ENCODE assay signal across 1 cellular context in the genomic region with DNA sequence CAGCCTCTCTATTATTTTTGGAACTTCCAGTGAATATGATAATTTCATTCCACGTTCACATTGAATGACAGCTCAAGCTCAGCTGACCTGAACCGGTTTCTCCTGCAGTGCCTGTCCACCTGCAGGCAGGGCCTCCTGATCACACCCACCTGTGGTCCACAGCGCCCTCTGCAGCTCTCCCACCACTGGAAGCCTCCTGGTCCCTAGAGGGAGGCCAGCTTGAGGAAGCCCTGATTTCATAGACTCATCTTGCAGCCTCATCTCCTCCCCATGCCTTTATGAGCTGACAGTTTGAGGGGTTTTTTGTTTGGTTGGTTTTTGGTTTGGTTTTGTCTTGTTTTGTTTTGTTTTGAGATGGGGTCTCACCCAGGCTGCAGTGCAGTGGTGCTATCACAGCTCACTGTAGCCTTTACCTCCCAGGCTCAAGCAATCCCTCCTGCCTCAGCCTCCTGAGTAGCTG.
TF ChIP-seq lines count a peak whose summit lies in the region.

No MANE protein-coding gene starts in this region.

TF ChIP-seq in HepG2, 621 proteins besides CTCF, POLR2A, EP300 and RAD21 (continued from another document and continues in another):
- TF ChIP-seq HNF1B (CRISPR knock-in tag; IDR thresholded peaks at IDR 0.05) = no peak
- no peak for TF ChIP-seq ZBTB1 (CRISPR knock-in tag; IDR thresholded peaks at IDR 0.05; ENCODE audit: borderline replicate concordance)
- TF ChIP-seq ZIK1 (CRISPR knock-in tag; IDR thresholded peaks at IDR 0.05; ENCODE audit: borderline replicate concordance, low read depth) = no peak
- no peak for TF ChIP-seq ZNF598 (CRISPR knock-in tag; IDR thresholded peaks at IDR 0.05; ENCODE audit: borderline replicate concordance)
- TF ChIP-seq ZNF784 (CRISPR knock-in tag; IDR thresholded peaks at IDR 0.05; ENCODE audit: borderline replicate concordance) = no peak
- TF ChIP-seq ZNF839 (CRISPR knock-in tag; IDR thresholded peaks at IDR 0.05; ENCODE audit: borderline replicate concordance) = no peak
- no peak for TF ChIP-seq ZNF24 (IDR thresholded peaks at IDR 0.05)
- TF ChIP-seq, protein P1, sequence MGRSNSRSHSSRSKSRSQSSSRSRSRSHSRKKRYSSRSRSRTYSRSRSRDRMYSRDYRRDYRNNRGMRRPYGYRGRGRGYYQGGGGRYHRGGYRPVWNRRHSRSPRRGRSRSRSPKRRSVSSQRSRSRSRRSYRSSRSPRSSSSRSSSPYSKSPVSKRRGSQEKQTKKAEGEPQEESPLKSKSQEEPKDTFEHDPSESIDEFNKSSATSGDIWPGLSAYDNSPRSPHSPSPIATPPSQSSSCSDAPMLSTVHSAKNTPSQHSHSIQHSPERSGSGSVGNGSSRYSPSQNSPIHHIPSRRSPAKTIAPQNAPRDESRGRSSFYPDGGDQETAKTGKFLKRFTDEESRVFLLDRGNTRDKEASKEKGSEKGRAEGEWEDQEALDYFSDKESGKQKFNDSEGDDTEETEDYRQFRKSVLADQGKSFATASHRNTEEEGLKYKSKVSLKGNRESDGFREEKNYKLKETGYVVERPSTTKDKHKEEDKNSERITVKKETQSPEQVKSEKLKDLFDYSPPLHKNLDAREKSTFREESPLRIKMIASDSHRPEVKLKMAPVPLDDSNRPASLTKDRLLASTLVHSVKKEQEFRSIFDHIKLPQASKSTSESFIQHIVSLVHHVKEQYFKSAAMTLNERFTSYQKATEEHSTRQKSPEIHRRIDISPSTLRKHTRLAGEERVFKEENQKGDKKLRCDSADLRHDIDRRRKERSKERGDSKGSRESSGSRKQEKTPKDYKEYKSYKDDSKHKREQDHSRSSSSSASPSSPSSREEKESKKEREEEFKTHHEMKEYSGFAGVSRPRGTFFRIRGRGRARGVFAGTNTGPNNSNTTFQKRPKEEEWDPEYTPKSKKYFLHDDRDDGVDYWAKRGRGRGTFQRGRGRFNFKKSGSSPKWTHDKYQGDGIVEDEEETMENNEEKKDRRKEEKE (IDR thresholded peaks at IDR 0.05) = no peak
- no peak for TF ChIP-seq POLR2G (IDR thresholded peaks at IDR 0.05; ENCODE audit: low read depth, low read length)
- TF ChIP-seq SETDB1 (CRISPR knock-in tag; IDR thresholded peaks at IDR 0.05; ENCODE audit: borderline replicate concordance) = no peak
- TF ChIP-seq DPF2 (CRISPR knock-in tag; IDR thresholded peaks at IDR 0.05; ENCODE audit: borderline replicate concordance, low read depth) = no peak
- no peak for TF ChIP-seq KDM5A (IDR thresholded peaks at IDR 0.05; ENCODE audit: borderline replicate concordance, low read length)
- no peak for TF ChIP-seq GABPA (IDR thresholded peaks at IDR 0.05; ENCODE audit: low read depth, low read length)
- no peak for TF ChIP-seq GABPA (CRISPR knock-in tag; IDR thresholded peaks at IDR 0.05; ENCODE audit: low read depth)
- TF ChIP-seq ZNF510 (CRISPR knock-in tag; IDR thresholded peaks at IDR 0.05; ENCODE audit: low read depth) = no peak
- peak; percentile 37; the same call in 1 of the 2 replicates for TF ChIP-seq MEIS2 (CRISPR knock-in tag; IDR thresholded peaks at IDR 0.05)
- TF ChIP-seq SSRP1 (CRISPR knock-in tag; IDR thresholded peaks at IDR 0.05) = no peak; the same call in 1 of the 2 replicates
- TF ChIP-seq MBD4 (IDR thresholded peaks at IDR 0.05; ENCODE audit: borderline replicate concordance, low read length) = no peak
- TF ChIP-seq ZNF318 (CRISPR knock-in tag; IDR thresholded peaks at IDR 0.05) = no peak
- TF ChIP-seq ZNF776 (CRISPR knock-in tag; IDR thresholded peaks at IDR 0.05) = no peak
- TF ChIP-seq STAT6 (CRISPR knock-in tag; IDR thresholded peaks at IDR 0.05; ENCODE audit: borderline replicate concordance) = no peak
- no peak for TF ChIP-seq KAT2B (IDR thresholded peaks at IDR 0.05; ENCODE audit: borderline replicate concordance, low read depth, low read length)
- no peak for TF ChIP-seq ZBTB34 (CRISPR knock-in tag; IDR thresholded peaks at IDR 0.05)
- TF ChIP-seq, protein P2, sequence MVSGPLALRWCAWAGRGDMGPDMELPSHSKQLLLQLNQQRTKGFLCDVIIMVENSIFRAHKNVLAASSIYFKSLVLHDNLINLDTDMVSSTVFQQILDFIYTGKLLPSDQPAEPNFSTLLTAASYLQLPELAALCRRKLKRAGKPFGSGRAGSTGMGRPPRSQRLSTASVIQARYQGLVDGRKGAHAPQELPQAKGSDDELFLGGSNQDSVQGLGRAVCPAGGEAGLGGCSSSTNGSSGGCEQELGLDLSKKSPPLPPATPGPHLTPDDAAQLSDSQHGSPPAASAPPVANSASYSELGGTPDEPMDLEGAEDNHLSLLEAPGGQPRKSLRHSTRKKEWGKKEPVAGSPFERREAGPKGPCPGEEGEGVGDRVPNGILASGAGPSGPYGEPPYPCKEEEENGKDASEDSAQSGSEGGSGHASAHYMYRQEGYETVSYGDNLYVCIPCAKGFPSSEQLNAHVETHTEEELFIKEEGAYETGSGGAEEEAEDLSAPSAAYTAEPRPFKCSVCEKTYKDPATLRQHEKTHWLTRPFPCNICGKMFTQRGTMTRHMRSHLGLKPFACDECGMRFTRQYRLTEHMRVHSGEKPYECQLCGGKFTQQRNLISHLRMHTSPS (CRISPR knock-in tag; IDR thresholded peaks at IDR 0.05; ENCODE audit: low read depth) = no peak
- TF ChIP-seq ZNF850 (CRISPR knock-in tag; conservative IDR thresholded peaks at IDR 0.05) = no peak
- TF ChIP-seq CREB1 (IDR thresholded peaks at IDR 0.05) = no peak
- TF ChIP-seq CREB1 (CRISPR knock-in tag; IDR thresholded peaks at IDR 0.05) = no peak
- no peak for TF ChIP-seq SALL2 (CRISPR knock-in tag; IDR thresholded peaks at IDR 0.05)
- TF ChIP-seq ZZZ3 (CRISPR knock-in tag; IDR thresholded peaks at IDR 0.05; ENCODE audit: borderline replicate concordance) = no peak
- no peak for TF ChIP-seq ZMYM4 (CRISPR knock-in tag; IDR thresholded peaks at IDR 0.05)
- TF ChIP-seq PITX1 (CRISPR knock-in tag; IDR thresholded peaks at IDR 0.05) = no peak
- no peak for TF ChIP-seq HNRNPH1 (optimal IDR thresholded peaks at IDR 0.05; ENCODE audit: low read depth, low read length)
- no peak for TF ChIP-seq PHF8 (CRISPR knock-in tag; IDR thresholded peaks at IDR 0.05)
- TF ChIP-seq ISL2 (CRISPR knock-in tag; IDR thresholded peaks at IDR 0.05) = no peak
- no peak for TF ChIP-seq FOXK1 (CRISPR knock-in tag; IDR thresholded peaks at IDR 0.05; ENCODE audit: borderline replicate concordance, low read depth)
- no peak for TF ChIP-seq HMG20B (CRISPR knock-in tag; conservative IDR thresholded peaks at IDR 0.05)
- TF ChIP-seq, protein P3, sequence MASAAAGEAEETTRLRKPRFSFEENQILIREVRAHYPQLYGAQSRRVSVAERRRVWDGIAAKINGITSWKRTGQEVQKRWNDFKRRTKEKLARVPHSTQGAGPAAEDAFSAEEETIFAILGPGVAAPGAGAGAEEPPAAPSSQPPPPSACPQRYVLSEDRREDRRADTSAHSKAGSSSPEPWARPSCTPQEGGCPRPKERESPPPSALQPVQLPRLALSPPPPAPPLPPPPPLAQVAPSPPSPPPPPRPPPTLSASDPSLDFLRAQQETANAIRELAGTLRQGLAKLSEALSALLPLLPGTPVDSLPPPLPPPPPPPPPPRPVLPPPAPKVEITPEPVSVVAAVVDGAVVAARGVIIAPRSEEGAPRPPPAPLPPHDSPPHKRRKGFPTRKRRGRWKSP (CRISPR knock-in tag; IDR thresholded peaks at IDR 0.05) = no peak
- TF ChIP-seq ETV5 (CRISPR knock-in tag; IDR thresholded peaks at IDR 0.05; ENCODE audit: borderline replicate concordance) = no peak; the same call in 1 of the 2 replicates
- TF ChIP-seq SNAPC5 (CRISPR knock-in tag; IDR thresholded peaks at IDR 0.05; ENCODE audit: borderline replicate concordance) = no peak
- TF ChIP-seq ZSCAN22 (CRISPR knock-in tag; IDR thresholded peaks at IDR 0.05) = no peak
